ENCODE assay signal across 1 cellular context in the genomic region with DNA sequence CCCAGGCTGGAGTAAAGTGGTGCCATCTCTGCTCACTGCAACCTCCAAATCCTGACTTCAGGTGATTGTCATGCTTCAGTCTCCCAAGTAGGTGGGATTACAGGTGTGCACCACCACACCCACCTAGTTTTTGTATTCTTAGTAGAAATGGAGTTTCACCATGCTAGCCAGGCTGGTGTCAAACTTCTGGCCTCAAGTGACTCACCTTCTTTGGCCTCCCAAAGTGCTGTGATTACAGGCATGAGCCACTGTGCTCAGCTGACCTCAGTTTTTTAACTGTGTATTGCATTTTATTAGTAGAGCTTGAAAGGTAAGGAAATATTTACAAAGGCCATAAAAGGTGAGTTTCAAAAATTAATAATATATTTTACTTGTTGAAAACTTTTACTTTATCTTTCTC.
TF ChIP-seq lines count a peak whose summit lies in the region.

No MANE protein-coding gene starts in this region.

TF ChIP-seq in SK-N-SH treated with all-trans-retinoic acid at 6 μM for 48 hours, 23 proteins besides CTCF, POLR2A, EP300 and RAD21 (continued from another document):
- TF ChIP-seq CREB5 (CRISPR knock-in tag; IDR thresholded peaks at IDR 0.05; ENCODE audit: low read depth) (no peak), ZNF70 (CRISPR knock-in tag; IDR thresholded peaks at IDR 0.05) (no peak), ESRRG (CRISPR knock-in tag; IDR thresholded peaks at IDR 0.05) (no peak), RARB (CRISPR knock-in tag; IDR thresholded peaks at IDR 0.05) (no peak), PPARA (CRISPR knock-in tag; IDR thresholded peaks at IDR 0.05; ENCODE audit: borderline replicate concordance) (no peak)
